In genomic region chr7:13007331-13007730, GRCh38 we compare ENCODE assay signal across 26 cellular contexts.
DNase-seq lines count a peak whose midpoint lies in the region; ATAC-seq, FAIRE-seq and TF ChIP-seq lines count a peak whose summit lies in the region.
"Had no signal": no experiment of that assay in that cellular context is flagged by ENCODE, and none has a peak within 500 bp of the region (broad histone marks: within the 10 kb centered on the region; RNA-seq: fewer than 3 reads in every experiment).

No MANE protein-coding gene starts in this region.

- 83% methylated on average over 1 of the region's 1 CpG; no CpG with 5 or more reads in 1 of the 2 experiments for WGBS in H1 (ENCODE audit: extremely low coverage in 1 of 2, insufficient coverage in 1 of 2, insufficient read length in 1 of 2, insufficient replicate concordance in 2 of 2, low coverage in 1 of 2, low lambda C conversion rate in 2 of 2, missing lambda C conversion rate in 1 of 2), 2 experiments

- peak overlapping the region; percentile 28; the same call in 1 of the 2 replicates for H3K27ac Mint-ChIP-seq in WTC11
- H3K27ac Mint-ChIP-seq: CD14-positive monocyte; CD4-positive, alpha-beta memory T cell; CD4-positive, CD25-positive, alpha-beta regulatory T cell; CD8-positive, alpha-beta memory T cell had no signal

- peaks cover 20% of the 10 kb centered on the region for H3K9me3 Mint-ChIP-seq in WTC11

- POLR2A ChIA-PET in WTC11 (lab: Charles Lee) = no interaction called here
- POLR2A ChIA-PET in H1 (lab: Charles Lee; ENCODE audit: partially characterized antibody) = no interaction called here

- peaks cover 6% of the 10 kb centered on the region for H3K4me1 Mint-ChIP-seq in WTC11
- H3K4me1 Mint-ChIP-seq: CD14-positive monocyte; CD4-positive, CD25-positive, alpha-beta regulatory T cell; CD8-positive, alpha-beta memory T cell had no signal

- no peaks in the 10 kb centered on the region for H4K20me1 ChIP-seq in H1 (replicated peaks in 1 of 2; ENCODE audit: control insufficient read depth in 1 of 2, insufficient read depth in 2 of 2, low read length in 2 of 2)
- H4K20me1 ChIP-seq: BLaER1 had no signal

- no peak overlapping the region for H3K18ac ChIP-seq in H1 (ENCODE audit: extremely low read depth, low read length)

- H2BK12ac ChIP-seq in H1 (ENCODE audit: low read depth, low read length) = no peak overlapping the region

- H3K4me1 ChIP-seq in H1 (replicated peaks in 1 of 4; ENCODE audit: control insufficient read depth in 3 of 4, insufficient read depth in 4 of 4, low read length in 3 of 4) = no peaks in the 10 kb centered on the region
- no peaks in the 10 kb centered on the region for H3K4me1 ChIP-seq in Peyer's patch
- H3K4me1 ChIP-seq: BE2C, BLaER1 had no signal

- H3K4ac ChIP-seq in H1 (replicated peaks; ENCODE audit: insufficient read length, low read depth, low read length) = no peak overlapping the region

- H4K8ac ChIP-seq in H1 (ENCODE audit: extremely low read depth, insufficient read depth, low read length) = no peak overlapping the region

- ATAC-seq in WTC11 = no peak
- ATAC-seq: GM12878 had no signal

- no peak overlapping the region for H3K23ac ChIP-seq in H1 (ENCODE audit: insufficient read length)

- H3K79me1 ChIP-seq in H1 (ENCODE audit: low read depth, low read length) = no peaks in the 10 kb centered on the region

- no peak overlapping the region for H4K91ac ChIP-seq in H1 (replicated peaks; ENCODE audit: insufficient read length, low read length)

- CTCF ChIA-PET in WTC11 (lab: Charles Lee) = no interaction called here
- CTCF ChIA-PET in H1 (lab: Charles Lee; ENCODE audit: partially characterized antibody) = no interaction called here

- FAIRE-seq in H1 (lab: Jason Lieb, UNC) = no peak
- FAIRE-seq: A204.1, GM12878, GM12892, GM18507 had no signal

- H3K9me3 ChIP-seq in H1 (ENCODE audit: insufficient read depth in 2 of 2, low read depth in 1 of 2, low read length in 1 of 2) (no peaks in the 10 kb centered on the region; a peak in 1 of 4 replicates), Peyer's patch (no peaks in the 10 kb centered on the region)
- H3K9me3 ChIP-seq: BE2C had no signal

- no peak for DNase-seq in WTC11 (ENCODE audit: low spot score)
- DNase-seq in H1 (ENCODE audit: low read depth in 1 of 2, low spot score in 2 of 2) = no peak
- no peak for DNase-seq in Peyer's patch
- no peak for DNase-seq in amniotic stem cell (lab: John Stamatoyannopoulos, UW)
- no peak for DNase-seq in NCI-H2227 treated with DMSO at 0.1 percent for 48 hours (lab: John Stamatoyannopoulos, UW)
- DNase-seq: 8988T; ACHN; BE2C; C1 segment of cervical spinal cord; CD4-positive, alpha-beta memory T cell; CD4-positive, CD25-positive, alpha-beta regulatory T cell; CD8-positive, alpha-beta memory T cell; COR-L47; DMS 273 treated with DMSO at 0.1 percent for 48 hours; DMS153; DMS53; DMS79; DND-41; EL; GDM1 had no signal

- H2BK120ac ChIP-seq in H1 (replicated peaks; ENCODE audit: low read depth, low read length) = no peak overlapping the region

- peak overlapping the region; percentile 77; the same call in 1 of the 2 replicates for H2AFZ ChIP-seq in H1 (ENCODE audit: low read length)

- H3K79me2 ChIP-seq in H1 (ENCODE audit: control insufficient read depth in 1 of 2, insufficient read depth in 2 of 2, low read length in 2 of 2) = no peaks in the 10 kb centered on the region

- no peak overlapping the region for H2BK15ac ChIP-seq in H1 (ENCODE audit: low read length)

- peaks cover 7% of the 10 kb centered on the region for H3K36me3 Mint-ChIP-seq in WTC11
- H3K36me3 Mint-ChIP-seq: CD14-positive monocyte; CD4-positive, CD25-positive, alpha-beta regulatory T cell had no signal

- H3K27ac ChIP-seq in H1 (ENCODE audit: low read depth, low read length) = no peak overlapping the region
- no peak overlapping the region for H3K27ac ChIP-seq in Peyer's patch
- H3K27ac ChIP-seq: BLaER1 had no signal

- no peak overlapping the region for H3K4me2 ChIP-seq in H1 (ENCODE audit: insufficient read depth in 1 of 2, low read depth in 2 of 2, low read length in 2 of 2)
- H3K4me2 ChIP-seq: BLaER1 had no signal

- H3K9ac ChIP-seq in H1 (replicated peaks in 1 of 4; ENCODE audit: extremely low read depth in 1 of 4, low read depth in 3 of 4, low read length in 3 of 4) = no peak overlapping the region
- H3K9ac ChIP-seq: BLaER1 had no signal

- no peak overlapping the region for H2AK5ac ChIP-seq in H1 (ENCODE audit: low read depth, low read length)

- H3K14ac ChIP-seq in H1 (ENCODE audit: insufficient read length) = no peak overlapping the region

- no peak overlapping the region for H3K56ac ChIP-seq in H1 (replicated peaks; ENCODE audit: insufficient read length, low read depth, low read length)

- H2BK20ac ChIP-seq in H1 (ENCODE audit: low read length) = no peak overlapping the region

- no peak overlapping the region for H3K4me3 Mint-ChIP-seq in WTC11
- H3K4me3 Mint-ChIP-seq: CD14-positive monocyte; CD4-positive, alpha-beta memory T cell; CD4-positive, CD25-positive, alpha-beta regulatory T cell; CD8-positive, alpha-beta memory T cell had no signal

- no peaks in the 10 kb centered on the region for H3K23me2 ChIP-seq in H1 (ENCODE audit: low read depth, low read length)

- no peak for TF ChIP-seq RAD21 in H1 (IDR thresholded peaks at IDR 0.05 in 1 of 2, conservative IDR thresholded peaks at IDR 0.05 in 1 of 2; ENCODE audit: low read depth in 2 of 2, low read length in 2 of 2)

- TF ChIP-seq POLR2A in H1 (IDR thresholded peaks at IDR 0.05; ENCODE audit: control extremely low read depth in 1 of 2, low read depth in 2 of 2, low read length in 2 of 2) (no peak), Peyer's patch (IDR thresholded peaks at IDR 0.05) (no peak)

- H3K27me3 Mint-ChIP-seq in WTC11 (ENCODE audit: low read depth) = no peaks in the 10 kb centered on the region
- H3K27me3 Mint-ChIP-seq: CD4-positive, CD25-positive, alpha-beta regulatory T cell had no signal

- TF ChIP-seq CTCF in WTC11 (IDR thresholded peaks at IDR 0.05) (no peak), H1 (IDR thresholded peaks at IDR 0.05; ENCODE audit: control extremely low read depth in 1 of 3, insufficient read depth in 1 of 3, low read depth in 1 of 3, low read length in 3 of 3) (no peak), Peyer's patch (IDR thresholded peaks at IDR 0.05) (no peak)

- H3K4me3 ChIP-seq in H1 (ENCODE audit: extremely low read depth in 1 of 4, insufficient read depth in 2 of 4, low read depth in 3 of 4, low read length in 4 of 4) = no peak overlapping the region
- H3K4me3 ChIP-seq in Peyer's patch = no peak overlapping the region
- H3K4me3 ChIP-seq: BLaER1, GM12878 had no signal

- H3K27me3 ChIP-seq in H1 (replicated peaks in 1 of 4; ENCODE audit: control insufficient read depth in 3 of 4, extremely low read depth in 1 of 4, insufficient read depth in 3 of 4, low read length in 3 of 4) = no peaks in the 10 kb centered on the region
- H3K27me3 ChIP-seq in Peyer's patch = no peaks in the 10 kb centered on the region
- H3K27me3 ChIP-seq: BE2C, BLaER1 had no signal

- H3K36me3 ChIP-seq in H1 (ENCODE audit: control insufficient read depth in 2 of 4, insufficient read depth in 4 of 4, low read length in 3 of 4) (no peaks in the 10 kb centered on the region), Peyer's patch (no peaks in the 10 kb centered on the region)
- H3K36me3 ChIP-seq: BE2C, BLaER1 had no signal

- no peak for TF ChIP-seq EP300 in H1 (IDR thresholded peaks at IDR 0.05; ENCODE audit: borderline replicate concordance in 1 of 2, low read depth in 2 of 2, low read length in 2 of 2)

- H4K5ac ChIP-seq in H1 (ENCODE audit: insufficient read length, low read depth, low read length) = no peak overlapping the region

- no peak overlapping the region for H2BK5ac ChIP-seq in H1 (ENCODE audit: low read depth, low read length)

TF ChIP-seq in WTC11, 78 proteins besides CTCF, POLR2A, EP300 and RAD21 (continues in another document):
- TF ChIP-seq TP53 (CRISPR knock-in tag; IDR thresholded peaks at IDR 0.05) (no peak), OVOL2 (CRISPR knock-in tag; IDR thresholded peaks at IDR 0.05; ENCODE audit: borderline replicate concordance) (no peak), FOXJ3 (CRISPR knock-in tag; IDR thresholded peaks at IDR 0.05; ENCODE audit: borderline replicate concordance) (no peak), GTF2I (CRISPR knock-in tag; conservative IDR thresholded peaks at IDR 0.05) (no peak), FOXP4 (CRISPR knock-in tag; IDR thresholded peaks at IDR 0.05) (no peak)

TF ChIP-seq in H1, 55 proteins besides CTCF, POLR2A, EP300 and RAD21:
- TF ChIP-seq BRCA1 (IDR thresholded peaks at IDR 0.05; ENCODE audit: low read depth, low read length) (no peak), GABPA (IDR thresholded peaks at IDR 0.05; ENCODE audit: borderline replicate concordance, insufficient read depth, low read length) (no peak), RFX5 (IDR thresholded peaks at IDR 0.05; ENCODE audit: borderline replicate concordance, low read depth, low read length) (no peak), BCL11A (IDR thresholded peaks at IDR 0.05; ENCODE audit: low read depth in 2 of 2, low read length in 2 of 2) (no peak), EGR1 (IDR thresholded peaks at IDR 0.05; ENCODE audit: borderline replicate concordance, low read depth, low read length) (no peak), KDM4A (IDR thresholded peaks at IDR 0.05; ENCODE audit: low read depth, low read length, severe bottlenecking) (no peak), SUZ12 (IDR thresholded peaks at IDR 0.05; ENCODE audit: low read length) (no peak), NANOG (IDR thresholded peaks at IDR 0.05; ENCODE audit: insufficient read depth, low read depth, low read length, poor library complexity, severe bottlenecking) (no peak), TCF12 (IDR thresholded peaks at IDR 0.05; ENCODE audit: low read depth, low read length) (no peak), RXRA (IDR thresholded peaks at IDR 0.05; ENCODE audit: insufficient read depth, low read depth, low read length) (no peak), EZH2 (IDR thresholded peaks at IDR 0.05; ENCODE audit: low read depth, low read length, severe bottlenecking) (no peak)
- TF ChIP-seq, protein P1, sequence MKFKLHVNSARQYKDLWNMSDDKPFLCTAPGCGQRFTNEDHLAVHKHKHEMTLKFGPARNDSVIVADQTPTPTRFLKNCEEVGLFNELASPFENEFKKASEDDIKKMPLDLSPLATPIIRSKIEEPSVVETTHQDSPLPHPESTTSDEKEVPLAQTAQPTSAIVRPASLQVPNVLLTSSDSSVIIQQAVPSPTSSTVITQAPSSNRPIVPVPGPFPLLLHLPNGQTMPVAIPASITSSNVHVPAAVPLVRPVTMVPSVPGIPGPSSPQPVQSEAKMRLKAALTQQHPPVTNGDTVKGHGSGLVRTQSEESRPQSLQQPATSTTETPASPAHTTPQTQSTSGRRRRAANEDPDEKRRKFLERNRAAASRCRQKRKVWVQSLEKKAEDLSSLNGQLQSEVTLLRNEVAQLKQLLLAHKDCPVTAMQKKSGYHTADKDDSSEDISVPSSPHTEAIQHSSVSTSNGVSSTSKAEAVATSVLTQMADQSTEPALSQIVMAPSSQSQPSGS (IDR thresholded peaks at IDR 0.05; ENCODE audit: low read length) = no peak
